1 cellular context compared by ENCODE assay signal in the genomic region with DNA sequence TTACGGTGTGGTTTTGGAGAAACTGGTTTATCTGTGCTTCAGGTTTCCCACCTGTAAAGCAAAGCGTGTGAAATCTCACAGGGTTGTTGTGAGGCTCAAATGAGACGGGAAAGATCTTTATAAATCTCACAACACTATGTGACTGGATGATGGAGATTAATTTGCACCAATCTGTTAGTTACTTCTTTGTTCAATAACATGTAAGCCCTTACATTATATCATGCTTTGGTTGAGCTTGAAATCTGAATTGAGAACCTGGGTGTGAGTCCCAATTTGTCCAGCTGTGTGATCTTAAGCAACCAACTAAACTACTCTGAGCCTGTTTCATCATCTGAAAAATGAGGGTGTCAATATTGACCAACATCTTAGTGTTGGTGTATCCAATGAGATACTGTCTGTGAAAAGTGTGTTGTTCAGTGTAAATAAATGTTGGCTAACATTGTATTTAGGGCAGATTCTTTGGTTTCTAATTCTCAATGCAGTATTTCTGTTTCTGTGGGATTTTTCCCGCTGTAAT.
TF ChIP-seq lines count a peak whose summit lies in the region.

No MANE protein-coding gene starts in this region.

TF ChIP-seq in H1, 55 proteins besides CTCF, POLR2A, EP300 and RAD21:
- TF ChIP-seq, protein P1, sequence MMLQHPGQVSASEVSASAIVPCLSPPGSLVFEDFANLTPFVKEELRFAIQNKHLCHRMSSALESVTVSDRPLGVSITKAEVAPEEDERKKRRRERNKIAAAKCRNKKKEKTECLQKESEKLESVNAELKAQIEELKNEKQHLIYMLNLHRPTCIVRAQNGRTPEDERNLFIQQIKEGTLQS (IDR thresholded peaks at IDR 0.05; ENCODE audit: insufficient read depth, low read depth, low read length), result no peak
- TF ChIP-seq RFX5 (IDR thresholded peaks at IDR 0.05; ENCODE audit: borderline replicate concordance, low read depth, low read length), result no peak
- TF ChIP-seq TEAD4 (IDR thresholded peaks at IDR 0.05; ENCODE audit: low read depth, low read length), result no peak
- no peak for TF ChIP-seq SIX5 (IDR thresholded peaks at IDR 0.05; ENCODE audit: low read depth, low read length)
- TF ChIP-seq BACH1 (IDR thresholded peaks at IDR 0.05; ENCODE audit: low read length), result no peak
- TF ChIP-seq ZNF274 (IDR thresholded peaks at IDR 0.05; ENCODE audit: borderline replicate concordance, extremely low read depth, low read length), result no peak
- no peak for TF ChIP-seq PHF8 (conservative IDR thresholded peaks at IDR 0.05; ENCODE audit: low read depth, low read length)
- no peak for TF ChIP-seq GABPA (IDR thresholded peaks at IDR 0.05; ENCODE audit: borderline replicate concordance, insufficient read depth, low read length)
- TF ChIP-seq SIRT6 (IDR thresholded peaks at IDR 0.05; ENCODE audit: low read length), result no peak
- TF ChIP-seq RBBP5 (IDR thresholded peaks at IDR 0.05; ENCODE audit: borderline replicate concordance, low read depth, low read length), result no peak
- no peak for TF ChIP-seq KDM4A (IDR thresholded peaks at IDR 0.05; ENCODE audit: low read depth, low read length, severe bottlenecking)
- no peak for TF ChIP-seq EZH2 (IDR thresholded peaks at IDR 0.05; ENCODE audit: low read depth, low read length, severe bottlenecking)
- no peak for TF ChIP-seq CHD2 (IDR thresholded peaks at IDR 0.05; ENCODE audit: low read length)
